In genomic region chr19:17859533-17860330, GRCh38 we compare ENCODE assay signal across 8 cellular contexts. TPM values are rescaled to one million over a fixed set of nuclear protein-coding genes. Genes with fewer than 3 reads are reported as not detected.
DNase-seq lines count a peak whose midpoint lies in the region; FAIRE-seq and TF ChIP-seq lines count a peak whose summit lies in the region.

TSS of gene RPL18A (plus strand) at chr19:17859910. CDS start at chr19:17859957, 47 bp downstream.

- H3K36me3 Mint-ChIP-seq in nephron progenitor cell (ENCODE audit: low read depth) = peaks cover 42% of the 10 kb centered on the region

- peak; percentile 78 for TF ChIP-seq CTCF in Loucy (conservative IDR thresholded peaks at IDR 0.05; ENCODE audit: low read length)
- peak; percentile 84 for TF ChIP-seq CTCF in fibroblast of the aortic adventitia (IDR thresholded peaks at IDR 0.05; ENCODE audit: insufficient read depth, low read length)
- peak; percentile 67 for TF ChIP-seq CTCF in nephron progenitor cell (IDR thresholded peaks at IDR 0.05)
- peak in 5 of 7 experiments; percentile 73 to 95 (median 76) for TF ChIP-seq CTCF in stomach (IDR thresholded peaks at IDR 0.05)

- H3K27ac Mint-ChIP-seq in nephron progenitor cell = peak within 1 kb of the TSS; percentile 99

- peak within 1 kb of the TSS; percentile 96 for H3K4me2 ChIP-seq in Loucy (ENCODE audit: low read depth, low read length, poor library complexity, severe bottlenecking)

- H3K9me3 Mint-ChIP-seq in nephron progenitor cell = no peaks in the 10 kb centered on the region

- H3F3A ChIP-seq in Loucy (ENCODE audit: low read depth) = no peaks in the 10 kb centered on the region; the same call in 1 of the 2 replicates

- H3K4me1 ChIP-seq in ES-I3 (ENCODE audit: insufficient read depth, low read length) (0 out of 2 replicates have a peak, but pooled peaks cover 4% of the 10 kb centered on the region), Loucy (ENCODE audit: insufficient read depth, low read length, poor library complexity, severe bottlenecking) (peaks cover 24% of the 10 kb centered on the region), stomach (peaks cover 33 to 59% (median 49%) of the 10 kb centered on the region in 4 donors)

- no peaks in the 10 kb centered on the region for H3K9me2 ChIP-seq in Loucy (replicated peaks; ENCODE audit: low read depth, low read length)

- H3K36me3 ChIP-seq in ES-I3 (ENCODE audit: insufficient read depth, low read length) = peaks cover 33% of the 10 kb centered on the region
- H3K36me3 ChIP-seq in Loucy (ENCODE audit: insufficient read depth, low read length) = peaks cover 41% of the 10 kb centered on the region; the same call in 1 of the 2 replicates
- peaks cover 32 to 41% (median 37%) of the 10 kb centered on the region in 4 donors for H3K36me3 ChIP-seq in stomach

- peaks cover 37% of the 10 kb centered on the region for H3K4me1 Mint-ChIP-seq in nephron progenitor cell

- no peak for TF ChIP-seq EP300 in stomach (IDR thresholded peaks at IDR 0.05)

- DNase-seq in H54 (ENCODE audit: insufficient read length, low spot score) (peak; percentile 96), SHP77 (lab: John Stamatoyannopoulos, UW) (peak; percentile 99 to 100), fibroblast of the aortic adventitia (ENCODE audit: low read depth) (peak; percentile 100), nephron progenitor cell (peak; percentile 97), stomach (peak; percentile 99)
- peak; percentile 100 for DNase-seq in activated effector memory CD4-positive, alpha-beta T cell treated with anti-CD3 and anti-CD28 coated beads, Interleukin-2, amount 50 U/mL, for 16 hours

- H2AFZ ChIP-seq in Loucy (ENCODE audit: low read length) = peak within 1 kb of the TSS; percentile 96

- TF ChIP-seq POLR2A in H54 (IDR thresholded peaks at IDR 0.05; ENCODE audit: low read depth, low read length) (peak; percentile 85), stomach (IDR thresholded peaks at IDR 0.05) (peak in 2 of 4 donors; percentile 53 to 80)

- peaks cover 28% of the 10 kb centered on the region for H3K27me3 Mint-ChIP-seq in nephron progenitor cell (ENCODE audit: low read depth, poor library complexity)

- WGBS in stomach, 5 donors = 0% methylated on average over 24 to 80 of the region's 80 CpGs

- FAIRE-seq in H54 (lab: Jason Lieb, UNC) = peak; percentile 75

- H3K27me3 ChIP-seq in Loucy (ENCODE audit: insufficient read depth, low read length, poor library complexity, severe bottlenecking) (peaks cover 7% of the 10 kb centered on the region), stomach (no peaks in the 10 kb centered on the region)

- H4K20me1 ChIP-seq in Loucy (ENCODE audit: insufficient read depth, low read length, poor library complexity, severe bottlenecking) = peaks cover 42% of the 10 kb centered on the region

- peak within 1 kb of the TSS; percentile 93 for H3K9ac ChIP-seq in ES-I3 (ENCODE audit: low read depth, low read length)
- H3K9ac ChIP-seq in Loucy (ENCODE audit: low read depth, low read length, poor library complexity, severe bottlenecking) = peak within 1 kb of the TSS; percentile 98

- intact Hi-C loops in stomach (cut with DNase I; ENCODE audit: low total_unique reads) = loop anchor here (5.0 to 10.0 kb wide), 2 partner anchors 78 to 135 kb away; no protein-coding TSS in a partner anchor

- H3K27ac ChIP-seq in stomach = peak within 1 kb of the TSS; percentile 87 to 98 (median 94)

- H3K4me3 ChIP-seq in Loucy (ENCODE audit: low read length, poor library complexity, severe bottlenecking) = peak within 1 kb of the TSS; percentile 98
- peak within 1 kb of the TSS; percentile 95 for H3K4me3 ChIP-seq in fibroblast of the aortic adventitia (ENCODE audit: low read depth, low read length)
- peak within 1 kb of the TSS; percentile 94 to 100 (median 98) for H3K4me3 ChIP-seq in stomach

- no peaks in the 10 kb centered on the region for H3K9me3 ChIP-seq in ES-I3 (ENCODE audit: control insufficient read depth, insufficient read depth, low read length)
- H3K9me3 ChIP-seq in Loucy (ENCODE audit: insufficient read depth, low read depth, low read length) = no peaks in the 10 kb centered on the region
- H3K9me3 ChIP-seq in stomach = no peaks in the 10 kb centered on the region

- peaks cover 42% of the 10 kb centered on the region for H3K79me2 ChIP-seq in Loucy (ENCODE audit: insufficient read depth, low read length)

- peak within 1 kb of the TSS; percentile 99 for H3K4me3 Mint-ChIP-seq in nephron progenitor cell

RNA-seq across cellular contexts. Expression of gene RPL18A, which starts in this region (rescaled TPM):
- total RNA-seq in fibroblast of the aortic adventitia (ENCODE audit: low replicate concordance) (1,681 and 2,030 TPM in 2 replicates), stomach (1,000 to 10,000 TPM in 3 of 5 donors, 100 to 1,000 TPM in 2; 854 to 1,923 (median 1,089) TPM)
- polyA plus RNA-seq in stomach = 1,000 to 10,000 TPM; 3,674 to 4,061 (median 3,993) TPM

Comparison
In these comparisons a context has a peak if more than half of its experiments do, and no peak if none do; other contexts are left out.
1. Peak in every context shown above with its lines: DNase-seq, H3K4me3 ChIP-seq and H3K27ac ChIP-seq.